In genomic region chr1:211630236-211631081, GRCh38 we compare ENCODE assay signal across 1 cellular context.
TF ChIP-seq lines count a peak whose summit lies in the region.

No MANE protein-coding gene starts in this region.

TF ChIP-seq in HepG2, 621 proteins besides CTCF, POLR2A, EP300 and RAD21 (continues in another document):
- TF ChIP-seq HCFC1 (IDR thresholded peaks at IDR 0.05; ENCODE audit: low read depth, low read length): no peak
- no peak for TF ChIP-seq LCORL (IDR thresholded peaks at IDR 0.05)
- no peak for TF ChIP-seq LCORL (CRISPR knock-in tag; IDR thresholded peaks at IDR 0.05)
- no peak for TF ChIP-seq WIZ (CRISPR knock-in tag; IDR thresholded peaks at IDR 0.05)
- TF ChIP-seq IRF2 (CRISPR knock-in tag; IDR thresholded peaks at IDR 0.05): peak; percentile 54; the same call in 1 of the 2 replicates
- no peak for TF ChIP-seq SETDB1 (CRISPR knock-in tag; IDR thresholded peaks at IDR 0.05; ENCODE audit: borderline replicate concordance)
- no peak for TF ChIP-seq ZNF264 (CRISPR knock-in tag; IDR thresholded peaks at IDR 0.05)
- TF ChIP-seq ARHGAP35 (CRISPR knock-in tag; IDR thresholded peaks at IDR 0.05; ENCODE audit: borderline replicate concordance): no peak
- no peak for TF ChIP-seq THAP8 (CRISPR knock-in tag; IDR thresholded peaks at IDR 0.05; ENCODE audit: borderline replicate concordance)
- no peak for TF ChIP-seq ZNF407 (CRISPR knock-in tag; IDR thresholded peaks at IDR 0.05; ENCODE audit: not compliant biosample characterization)
- TF ChIP-seq ZNF574 (CRISPR knock-in tag; IDR thresholded peaks at IDR 0.05): no peak; the same call in 1 of the 2 replicates
- no peak for TF ChIP-seq FIP1L1 (IDR thresholded peaks at IDR 0.05; ENCODE audit: borderline replicate concordance, insufficient read depth, low read depth, low read length)
- no peak for TF ChIP-seq NFIC (IDR thresholded peaks at IDR 0.05; ENCODE audit: low read length)
- no peak for TF ChIP-seq U2AF1 (optimal IDR thresholded peaks at IDR 0.05; ENCODE audit: low read depth, low read length)
- TF ChIP-seq ZNF598 (CRISPR knock-in tag; IDR thresholded peaks at IDR 0.05; ENCODE audit: borderline replicate concordance): no peak
- TF ChIP-seq ZNF589 (CRISPR knock-in tag; conservative IDR thresholded peaks at IDR 0.05): no peak
- no peak for TF ChIP-seq PBX3 (CRISPR knock-in tag; IDR thresholded peaks at IDR 0.05; ENCODE audit: borderline replicate concordance)
- no peak for TF ChIP-seq ZZZ3 (CRISPR knock-in tag; IDR thresholded peaks at IDR 0.05; ENCODE audit: borderline replicate concordance)
- TF ChIP-seq ZNF605 (CRISPR knock-in tag; IDR thresholded peaks at IDR 0.05): no peak
- TF ChIP-seq MTERF4 (CRISPR knock-in tag; IDR thresholded peaks at IDR 0.05): 0 out of 2 replicates have a peak, but pooled peaks have one; percentile 30
- TF ChIP-seq TRAFD1 (CRISPR knock-in tag; IDR thresholded peaks at IDR 0.05; ENCODE audit: borderline replicate concordance): no peak
- TF ChIP-seq ZSCAN5A (CRISPR knock-in tag; IDR thresholded peaks at IDR 0.05; ENCODE audit: borderline replicate concordance): no peak
- no peak for TF ChIP-seq ZUFSP (CRISPR knock-in tag; IDR thresholded peaks at IDR 0.05; ENCODE audit: borderline replicate concordance)
- no peak for TF ChIP-seq RCOR2 (CRISPR knock-in tag; IDR thresholded peaks at IDR 0.05)
- no peak for TF ChIP-seq ZBTB42 (CRISPR knock-in tag; IDR thresholded peaks at IDR 0.05)
- TF ChIP-seq ZNF710 (CRISPR knock-in tag; IDR thresholded peaks at IDR 0.05; ENCODE audit: borderline replicate concordance): no peak
- no peak for TF ChIP-seq PHF8 (CRISPR knock-in tag; IDR thresholded peaks at IDR 0.05)
- no peak for TF ChIP-seq PHB2 (IDR thresholded peaks at IDR 0.05; ENCODE audit: partially characterized antibody)
- TF ChIP-seq MED13 (CRISPR knock-in tag; IDR thresholded peaks at IDR 0.05): no peak
- TF ChIP-seq ZNF12 (CRISPR knock-in tag; IDR thresholded peaks at IDR 0.05): no peak
- no peak for TF ChIP-seq GMEB1 (CRISPR knock-in tag; IDR thresholded peaks at IDR 0.05; ENCODE audit: borderline replicate concordance)
- TF ChIP-seq ZNF431 (CRISPR knock-in tag; IDR thresholded peaks at IDR 0.05; ENCODE audit: borderline replicate concordance, low read depth): no peak
- TF ChIP-seq ZNF296 (CRISPR knock-in tag; conservative IDR thresholded peaks at IDR 0.05): no peak
- no peak for TF ChIP-seq KLF9 (CRISPR knock-in tag; IDR thresholded peaks at IDR 0.05; ENCODE audit: low read depth)
- peak; percentile 30; the same call in 1 of the 2 replicates for TF ChIP-seq ZFX (CRISPR knock-in tag; IDR thresholded peaks at IDR 0.05; ENCODE audit: low read depth)
- no peak for TF ChIP-seq GLI4 (CRISPR knock-in tag; IDR thresholded peaks at IDR 0.05; ENCODE audit: borderline replicate concordance)
- no peak for TF ChIP-seq MTA3 (CRISPR knock-in tag; IDR thresholded peaks at IDR 0.05)
